In the genomic region with DNA sequence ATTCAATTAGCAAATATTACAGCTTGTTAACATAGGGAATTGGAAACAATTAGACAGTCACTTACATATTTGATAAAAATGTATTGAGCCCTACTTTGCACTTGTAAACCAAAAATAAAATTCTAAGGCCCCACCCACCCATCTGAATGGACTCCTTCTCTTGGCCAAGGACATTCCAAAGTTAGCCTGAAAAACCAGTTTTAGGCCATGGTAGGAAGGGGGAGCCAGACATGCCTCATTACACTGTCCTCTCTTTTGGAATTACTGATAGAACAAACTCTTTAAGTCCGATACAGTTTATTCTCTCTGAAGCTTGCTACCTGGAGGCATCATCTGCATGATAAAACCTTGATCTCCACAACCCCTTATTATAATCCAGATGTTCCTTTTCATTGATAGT, we compare ENCODE assay signal across 18 cellular contexts. TPM values are rescaled to one million over a fixed set of nuclear protein-coding genes. Genes with fewer than 3 reads are reported as not detected.
A peak's percentile ranks its signal among the peaks of the same experiment; 100 is the strongest.
DNase-seq lines count a peak whose midpoint lies in the region; ATAC-seq, FAIRE-seq and TF ChIP-seq lines count a peak whose summit lies in the region.
"Had no signal": no experiment of that assay in that cellular context is flagged by ENCODE, and none has a peak within 500 bp of the region (broad histone marks: within the 10 kb centered on the region; RNA-seq: fewer than 3 reads in every experiment).

No MANE protein-coding gene starts in this region.

- H3K4me3 ChIP-seq in mammary epithelial cell (replicated peaks in 1 of 3; ENCODE audit: insufficient read depth in 1 of 3, low read depth in 2 of 3, low read length in 3 of 3), result no peak overlapping the region
- H3K4me3 ChIP-seq in bronchial epithelial cell (ENCODE audit: low read depth, low read length), result no peak overlapping the region
- no peak overlapping the region for H3K4me3 ChIP-seq in mesendoderm (ENCODE audit: low read length)

- 67% methylated on average over 1 of the region's 1 CpG for WGBS in mammary epithelial cell (ENCODE audit: low coverage, missing lambda C conversion rate)
- no CpG with 5 or more reads among the region's 1 CpG for WGBS in mesendoderm (ENCODE audit: extremely low coverage, insufficient coverage, low lambda C conversion rate)

- no peaks in the 10 kb centered on the region for H3K36me3 Mint-ChIP-seq in MCF 10A (ENCODE audit: insufficient read depth, unreplicated experiment)

- H3K27me3 Mint-ChIP-seq in MCF 10A (ENCODE audit: insufficient read depth, unreplicated experiment), result no peaks in the 10 kb centered on the region

- DNase-seq in mammary epithelial cell (peak; percentile 36), MCF 10A (ENCODE audit: unreplicated experiment) (no peak), bronchial epithelial cell (ENCODE audit: low read depth) (peak; percentile 57), mesendoderm (peak; percentile 36), D341Med (ENCODE audit: low spot score) (no peak)
- DNase-seq: CD4-positive, alpha-beta memory T cell; H7; NCI-H1436; NCI-H1930; NCI-H226; NCI-H526; SW 1271 had no signal

- H2AK5ac ChIP-seq in mesendoderm (ENCODE audit: low read length), result no peak overlapping the region

- no peak overlapping the region for H3K27ac Mint-ChIP-seq in MCF 10A (ENCODE audit: low read depth, unreplicated experiment)
- H3K27ac Mint-ChIP-seq: CD4-positive, alpha-beta memory T cell had no signal

- in situ Hi-C loops in mammary epithelial cell (cut with MboI; ENCODE audit: low sequenced_read_pairs in 2 of 2), result loop anchor here in 1 of 2 donors (10.0 kb wide), 1 partner anchor 143 kb away; no protein-coding TSS in a partner anchor

- no peaks in the 10 kb centered on the region for H3K79me1 ChIP-seq in mesendoderm (ENCODE audit: low read length)

- no peak for FAIRE-seq in bronchial epithelial cell (lab: Jason Lieb, UNC)
- FAIRE-seq: D721Med had no signal

- no peak overlapping the region for H3K4ac ChIP-seq in mesendoderm (ENCODE audit: low read depth, low read length)

- peaks cover 6% of the 10 kb centered on the region for H3K9me3 ChIP-seq in mammary epithelial cell (replicated peaks; ENCODE audit: insufficient read depth, low read length)

- CTCF ChIA-PET in mammary epithelial cell (lab: Charles Lee; ENCODE audit: low non-redundant PET) (no interaction called here), MCF 10A (lab: Yijun Ruan, JAX) (interaction anchor here (2.3 kb wide), 1 partner anchor 21 kb away, joined by 8 read pairs; no protein-coding TSS in a partner anchor)

- H2BK5ac ChIP-seq in mesendoderm (ENCODE audit: low read length), result no peak overlapping the region

- intact Hi-C loops in mammary epithelial cell (cut with micrococcal nuclease), result no loop called here
- intact Hi-C loops in MCF 10A (cut with micrococcal nuclease), result no loop called here

- H3K36me3 ChIP-seq in mammary epithelial cell (ENCODE audit: insufficient read depth, low read length) (no peaks in the 10 kb centered on the region), bronchial epithelial cell (ENCODE audit: control insufficient read depth, insufficient read depth, low read length) (no peaks in the 10 kb centered on the region), mesendoderm (ENCODE audit: control insufficient read depth, insufficient read depth, low read length) (no peaks in the 10 kb centered on the region)

- no peaks in the 10 kb centered on the region for H3K27me3 ChIP-seq in mammary epithelial cell (ENCODE audit: insufficient read depth, low read length)
- H3K27me3 ChIP-seq in bronchial epithelial cell (ENCODE audit: control insufficient read depth, insufficient read depth, low read length), result no peaks in the 10 kb centered on the region
- no peaks in the 10 kb centered on the region for H3K27me3 ChIP-seq in mesendoderm (ENCODE audit: insufficient read depth, low read length, poor library complexity)

- POLR2A ChIA-PET in MCF 10A (lab: Yijun Ruan, JAX), result interaction anchor here (1.1 kb wide), 1 partner anchor 66 kb away, joined by 3 read pairs; no protein-coding TSS in a partner anchor

- no peaks in the 10 kb centered on the region for H4K20me1 ChIP-seq in mammary epithelial cell (ENCODE audit: insufficient read depth, low read length)

- peaks cover 32% of the 10 kb centered on the region for H3K4me1 ChIP-seq in mammary epithelial cell (ENCODE audit: insufficient read depth, low read length)
- no peaks in the 10 kb centered on the region for H3K4me1 ChIP-seq in mesendoderm (ENCODE audit: control insufficient read depth, low read depth, low read length)

- no peak overlapping the region for H3K27ac ChIP-seq in mammary epithelial cell (ENCODE audit: insufficient read depth, low read depth, low read length)
- no peak overlapping the region for H3K27ac ChIP-seq in mesendoderm (ENCODE audit: low read depth, low read length)
- H3K27ac ChIP-seq: KMS-11 had no signal

- TF ChIP-seq CTCF in mammary epithelial cell (conservative IDR thresholded peaks at IDR 0.05 in 1 of 2, IDR thresholded peaks at IDR 0.05 in 1 of 2; ENCODE audit: extremely low read depth in 1 of 2, insufficient read depth in 1 of 2, low read depth in 1 of 2, low read length in 2 of 2), result peak in 1 of 2 donors; percentile 4
- TF ChIP-seq CTCF in MCF 10A (IDR thresholded peaks at IDR 0.05; ENCODE audit: unreplicated experiment), result no peak
- no peak for TF ChIP-seq CTCF in bronchial epithelial cell (IDR thresholded peaks at IDR 0.05; ENCODE audit: insufficient read depth, low read length, severe bottlenecking)

- BruUV-seq in mammary epithelial cell (replicated peaks; lab: Mats Ljungman, UMichigan) (no TSS peak), MCF 10A (replicated peaks; lab: Mats Ljungman, UMichigan) (no TSS peak)

- no peaks in the 10 kb centered on the region for H3K9me3 Mint-ChIP-seq in MCF 10A (ENCODE audit: unreplicated experiment)

- H2BK120ac ChIP-seq in mesendoderm (ENCODE audit: low read depth, low read length), result no peak overlapping the region

- no peak overlapping the region for H3K4me2 ChIP-seq in mammary epithelial cell (ENCODE audit: insufficient read depth, low read depth, low read length)
- no peak overlapping the region for H3K4me2 ChIP-seq in mesendoderm (ENCODE audit: low read length)
- H3K4me2 ChIP-seq: KMS-11 had no signal

- H4K5ac ChIP-seq in mesendoderm (ENCODE audit: low read length), result no peak overlapping the region

- peak overlapping the region; percentile 17 for H2AFZ ChIP-seq in mammary epithelial cell (ENCODE audit: low read depth, low read length)

- ATAC-seq in HG03520 (IDR thresholded peaks at IDR 0.05; ENCODE audit: unreplicated experiment), result no peak
- no peak for ATAC-seq in HG03108 (IDR thresholded peaks at IDR 0.05; ENCODE audit: unreplicated experiment)
- ATAC-seq: Panc1 had no signal

- H3K79me2 ChIP-seq in mammary epithelial cell (ENCODE audit: insufficient read depth, low read length) (no peaks in the 10 kb centered on the region), mesendoderm (ENCODE audit: control insufficient read depth, insufficient read depth, low read length) (no peaks in the 10 kb centered on the region)

- no peak overlapping the region for H3K23ac ChIP-seq in mesendoderm (ENCODE audit: low read length)

- H3K4me3 Mint-ChIP-seq in MCF 10A (ENCODE audit: unreplicated experiment), result no peak overlapping the region
- H3K4me3 Mint-ChIP-seq: CD4-positive, alpha-beta memory T cell had no signal

- dilution Hi-C loops in mammary epithelial cell (cut with HindIII; ENCODE audit: low sequenced_read_pairs), result no loop called here

- no peak overlapping the region for H3K9ac ChIP-seq in mammary epithelial cell (ENCODE audit: insufficient read depth, low read length)
- H3K9ac ChIP-seq in mesendoderm (ENCODE audit: low read length), result no peak overlapping the region
- H3K9ac ChIP-seq: KMS-11 had no signal

- no peaks in the 10 kb centered on the region for H3K4me1 Mint-ChIP-seq in MCF 10A (ENCODE audit: insufficient read depth, unreplicated experiment)

- H4K8ac ChIP-seq in mesendoderm (ENCODE audit: low read depth, low read length), result no peak overlapping the region

- no peak overlapping the region for H2BK15ac ChIP-seq in mesendoderm (replicated peaks; ENCODE audit: low read depth)

- no peak overlapping the region for H3K56ac ChIP-seq in mesendoderm (ENCODE audit: low read length)

- H3K18ac ChIP-seq in mesendoderm (ENCODE audit: low read length), result no peak overlapping the region

RNA-seq across cellular contexts. Expression of a gene that starts 28.0 kb away (rescaled TPM):
- total RNA-seq in mammary epithelial cell (1 to 10 TPM in 1 of 2 donors, under 1 TPM in 1; 0.28 to 1.0 TPM), MCF 10A (2022) (0.42 TPM in 1 of 2 replicates, not detected in the other), bronchial epithelial cell (0.13 and 0.26 TPM in 2 replicates)
- polyA plus RNA-seq in mammary epithelial cell, result 0.07 TPM
- 1.4 TPM for polyA minus RNA-seq in mammary epithelial cell
- 3.9 TPM for polyA plus RNA-seq in mesendoderm (2013, experiment 1 of 2)
- polyA plus RNA-seq in mesendoderm (2013, experiment 2 of 2), result 4.5 TPM
- total RNA-seq: G401 had no signal

Comparison
In these comparisons a context has a peak if more than half of its experiments do, and no peak if none do; other contexts are left out.
1. DNase-seq: peak in mammary epithelial cell (single experiment), bronchial epithelial cell (single experiment) and mesendoderm (single experiment); none in MCF 10A (single experiment) and D341Med (single experiment).